Comparison of ENCODE assay signal across 3 cellular contexts in genomic region chr1:172960454-172961208, GRCh38.
TF ChIP-seq lines count a peak whose summit lies in the region.

No MANE protein-coding gene starts in this region.

TF ChIP-seq in liver, 16 proteins besides CTCF, POLR2A, EP300 and RAD21:
- no peak for TF ChIP-seq JUND (IDR thresholded peaks at IDR 0.05)
- peak; percentile 30 for TF ChIP-seq FOXA2 (IDR thresholded peaks at IDR 0.05)
- peak in 1 of 2 donors; percentile 39 for TF ChIP-seq RXRA (IDR thresholded peaks at IDR 0.05)
- peak in 1 of 2 donors; percentile 26 for TF ChIP-seq HNF4A (conservative IDR thresholded peaks at IDR 0.05)

TF ChIP-seq in HepG2, 621 proteins besides CTCF, POLR2A, EP300 and RAD21:
- TF ChIP-seq NFKBIZ (CRISPR knock-in tag; IDR thresholded peaks at IDR 0.05) (no peak), KMT2A (CRISPR knock-in tag; IDR thresholded peaks at IDR 0.05) (no peak), PHF20 (CRISPR knock-in tag; IDR thresholded peaks at IDR 0.05) (no peak)

TF ChIP-seq in H1, 55 proteins besides CTCF, POLR2A, EP300 and RAD21:
- TF ChIP-seq RBBP5 (IDR thresholded peaks at IDR 0.05; ENCODE audit: borderline replicate concordance, low read depth, low read length), result no peak
- no peak for TF ChIP-seq MAFK (IDR thresholded peaks at IDR 0.05; ENCODE audit: low read depth, low read length)
- no peak for TF ChIP-seq POLR2AphosphoS5 (IDR thresholded peaks at IDR 0.05; ENCODE audit: low read depth, low read length)
- TF ChIP-seq CEBPB (IDR thresholded peaks at IDR 0.05; ENCODE audit: low read depth, low read length), result no peak
- no peak for TF ChIP-seq USF2 (IDR thresholded peaks at IDR 0.05; ENCODE audit: low read length)
- TF ChIP-seq TAF7 (optimal IDR thresholded peaks at IDR 0.05; ENCODE audit: borderline replicate concordance, low read depth, low read length), result no peak
